Comparison of ENCODE assay signal across 10 cellular contexts in the genomic region with DNA sequence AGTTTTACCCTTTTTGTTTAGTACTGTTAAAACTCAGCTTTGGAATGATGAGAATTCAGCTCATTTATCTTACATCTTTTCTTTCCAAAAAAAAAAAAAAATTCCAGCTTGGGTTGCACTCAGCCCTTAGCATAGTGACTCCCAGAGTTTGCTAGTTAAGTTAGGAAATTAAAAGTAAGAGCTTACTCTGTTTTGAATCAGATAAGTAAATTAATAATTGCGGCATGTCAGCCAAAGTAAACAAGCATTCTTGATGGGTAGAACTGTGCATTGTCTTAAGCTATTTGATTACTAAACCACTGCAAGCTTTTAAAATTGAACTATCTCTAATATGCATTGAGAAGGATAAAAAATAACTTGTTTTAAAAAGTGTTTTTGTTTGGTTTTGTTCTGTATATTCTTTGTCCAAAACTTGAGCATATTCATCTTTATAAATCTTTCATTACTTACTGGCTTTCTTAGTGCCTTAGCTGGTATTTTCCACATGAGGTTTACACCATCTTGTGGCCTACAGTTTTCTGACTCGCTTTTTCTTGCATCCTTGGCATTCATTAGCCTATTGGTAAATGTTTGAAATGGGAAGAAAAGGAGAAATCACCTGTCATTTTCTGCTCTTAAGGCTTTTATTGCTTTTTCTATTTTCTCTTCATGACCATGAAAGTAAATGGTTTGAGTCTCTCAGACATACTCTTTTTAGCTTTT.
DNase-seq lines count a peak whose midpoint lies in the region; ATAC-seq, FAIRE-seq and TF ChIP-seq lines count a peak whose summit lies in the region.
"Had no signal": no experiment of that assay in that cellular context is flagged by ENCODE, and none has a peak within 500 bp of the region (broad histone marks: within the 10 kb centered on the region; RNA-seq: fewer than 3 reads in every experiment).

No MANE protein-coding gene starts in this region.

- no peaks in the 10 kb centered on the region for H3K27me3 ChIP-seq in brain microvascular endothelial cell (replicated peaks)

- ATAC-seq in HG03108 (IDR thresholded peaks at IDR 0.05; ENCODE audit: unreplicated experiment) (no peak), GM18519 (IDR thresholded peaks at IDR 0.05; ENCODE audit: low FRiP score, unreplicated experiment) (no peak)

- DNase-seq in HT-29 (ENCODE audit: low spot score) (peak; percentile 80), brain microvascular endothelial cell (peak; percentile 20), stromal cell of bone marrow (ENCODE audit: low read depth) (peak; percentile 44), NCI-H2029 (lab: John Stamatoyannopoulos, UW) (no peak)
- no peak for DNase-seq in activated naive CD4-positive, alpha-beta T cell treated with anti-CD3 and anti-CD28 coated beads, Interleukin-2, amount 50 U/mL, for 16 hours
- DNase-seq: amygdala, NCI-H1694 treated with DMSO at 0.1 percent for 48 hours had no signal

- peak; percentile 85 for FAIRE-seq in islet of Langerhans (lab: Jason Lieb, UNC)

- peak; percentile 11 for TF ChIP-seq CTCF in brain microvascular endothelial cell (IDR thresholded peaks at IDR 0.05; ENCODE audit: low read depth, low read length, missing control alignments)

- H3K36me3 ChIP-seq in brain microvascular endothelial cell (replicated peaks) = no peaks in the 10 kb centered on the region

- H3K27ac ChIP-seq in brain microvascular endothelial cell = no peak overlapping the region

- in situ Hi-C loops in brain microvascular endothelial cell (cut with HindIII; ENCODE audit: low pct_ligation_motif_present, low sequenced_read_pairs) = no loop called here

- H3K4me3 ChIP-seq in brain microvascular endothelial cell (ENCODE audit: low read depth, low read length) = no peak overlapping the region

Comparison
In these comparisons a context has a peak if more than half of its experiments do, and no peak if none do; other contexts are left out.
1. DNase-seq: peak in HT-29 (single experiment), brain microvascular endothelial cell (single experiment) and stromal cell of bone marrow (single experiment); none in activated naive CD4-positive, alpha-beta T cell treated with anti-CD3 and anti-CD28 coated beads, Interleukin-2, amount 50 U/mL, for 16 hours (single experiment) and NCI-H2029 (single experiment).